In the genomic region with DNA sequence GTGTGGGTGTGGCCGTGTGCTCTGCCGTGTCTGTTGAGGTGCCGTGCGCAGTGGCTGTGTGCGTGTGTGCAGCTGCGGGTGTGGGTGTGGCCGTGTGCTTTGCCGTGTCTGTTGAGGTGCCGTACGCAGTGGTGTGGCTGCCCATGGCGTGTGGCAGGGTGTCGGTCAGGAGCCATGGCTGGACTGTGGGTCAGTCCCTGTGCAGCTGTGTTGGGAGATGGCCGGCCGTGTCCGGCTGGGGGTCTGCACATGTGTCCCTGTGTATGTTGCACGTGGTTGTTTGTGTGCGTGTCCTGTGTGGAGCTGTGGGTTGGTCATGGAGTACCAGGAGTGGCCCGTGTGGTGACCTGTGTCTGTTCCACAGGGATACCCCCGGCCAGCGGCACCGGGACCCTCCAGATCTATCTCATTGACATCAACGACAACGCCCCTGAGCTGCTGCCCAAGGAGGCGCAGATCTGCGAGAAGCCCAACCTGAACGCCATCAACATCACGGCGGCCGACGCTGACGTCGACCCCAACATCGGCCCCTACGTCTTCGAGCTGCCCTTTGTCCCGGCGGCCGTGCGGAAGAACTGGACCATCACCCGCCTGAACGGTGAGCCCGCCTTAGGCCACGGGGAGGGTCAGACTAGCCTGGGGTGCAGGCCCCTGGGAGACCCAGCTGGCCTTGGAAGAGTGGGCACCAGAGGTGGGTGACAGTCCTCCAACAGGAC, we compare ENCODE assay signal across 24 cellular contexts.
"Had no signal": no experiment of that assay in that cellular context is flagged by ENCODE, and none has a peak within 500 bp of the region (broad histone marks: within the 10 kb centered on the region; RNA-seq: fewer than 3 reads in every experiment).

No MANE protein-coding gene starts in this region.

- DNase-seq: activated CD4-positive, alpha-beta memory T cell treated with anti-CD3 and anti-CD28 coated beads for 36 hours; activated CD4-positive, alpha-beta T cell treated with anti-CD3 and anti-CD28 coated beads, Interleukin-2, amount 10 ng/mL, durations not matched to agents 24 days and 14 days; activated CD4-positive, CD25-positive, alpha-beta regulatory T cell treated with anti-CD3 and anti-CD28 coated beads, Interleukin-2, amount 50 U/mL, for 72 hours; activated CD8-positive, alpha-beta memory T cell treated with anti-CD3 and anti-CD28 coated beads, Interleukin-2, amount 50 U/mL, for 4 hours; activated gamma-delta T cell; activated naive CD4-positive, alpha-beta T cell treated with anti-CD3 and anti-CD28 coated beads, Interleukin-2, amount 50 U/mL, for 16 hours; activated T-cell treated with anti-CD3 and anti-CD28 coated beads, Interleukin-2, amount 50 U/mL, for 24 hours; anterior cingulate cortex; colonic mucosa; effector CD8-positive, alpha-beta T cell; esophagus squamous epithelium; foreskin melanocyte; midbrain; occipital lobe; stimulated activated naive CD4-positive, alpha-beta T cell; T1000; uterus had no signal

- H3K9me3 ChIP-seq: colonic mucosa, esophagus squamous epithelium, right atrium auricular region, uterus had no signal

- H3K36me3 ChIP-seq: colonic mucosa, esophagus squamous epithelium, right atrium auricular region, uterus had no signal

- H3K4me1 ChIP-seq: colonic mucosa, esophagus squamous epithelium, parathyroid adenoma, right atrium auricular region, tibial nerve, uterus had no signal

- H3K4me3 ChIP-seq: colonic mucosa, esophagus squamous epithelium, right atrium auricular region, tibial nerve, uterus had no signal

- ATAC-seq: naive thymus-derived CD8-positive, alpha-beta T cell; T-helper 17 cell had no signal

- FAIRE-seq: endometrium had no signal

- H3K27me3 ChIP-seq: colonic mucosa, right atrium auricular region, tibial nerve, uterus had no signal

- H3K27ac ChIP-seq: colonic mucosa, epithelial cell of prostate, esophagus squamous epithelium, parathyroid adenoma, right atrium auricular region, tibial nerve, uterus had no signal
